8 cellular contexts compared by ENCODE assay signal in genomic region chr15:20356444-20357138, GRCh38.
A peak's percentile ranks its signal among the peaks of the same experiment; 100 is the strongest.
DNase-seq lines count a peak whose midpoint lies in the region; ATAC-seq and TF ChIP-seq lines count a peak whose summit lies in the region.

No MANE protein-coding gene starts in this region.

- no peaks in the 10 kb centered on the region for H3K36me3 Mint-ChIP-seq in Calu3 (ENCODE audit: insufficient read depth, unreplicated experiment)

- H3K27me3 ChIP-seq in HUES6 (ENCODE audit: control insufficient read depth, insufficient read depth, low read length) = no peaks in the 10 kb centered on the region
- no peaks in the 10 kb centered on the region for H3K27me3 ChIP-seq in osteoblast (ENCODE audit: insufficient read depth, low read length)
- H3K27me3 ChIP-seq in aorta (ENCODE audit: control insufficient read depth in 1 of 2, insufficient read depth in 2 of 2, low read length in 1 of 2) = no peaks in the 10 kb centered on the region

- H3K4me1 Mint-ChIP-seq in Calu3 (ENCODE audit: low read depth, unreplicated experiment) = no peaks in the 10 kb centered on the region

- WGBS in aorta, 2 donors = 67 to 68% methylated on average over 27 of the region's 27 CpGs

- no peaks in the 10 kb centered on the region for H3K27me3 Mint-ChIP-seq in Calu3 (ENCODE audit: unreplicated experiment)

- H3K4me2 ChIP-seq in osteoblast (ENCODE audit: insufficient read depth, low read length) = no peak overlapping the region

- H3K4me1 ChIP-seq in HUES6 (ENCODE audit: control insufficient read depth, insufficient read depth, low read length) (no peaks in the 10 kb centered on the region), osteoblast (ENCODE audit: insufficient read depth, low read length) (no peaks in the 10 kb centered on the region), aorta (ENCODE audit: control insufficient read depth in 1 of 2, insufficient read depth in 2 of 2, low read length in 2 of 2) (no peaks in the 10 kb centered on the region)

- no peak overlapping the region for H3K27ac ChIP-seq in HUES6 (ENCODE audit: low read depth, low read length)
- no peak overlapping the region for H3K27ac ChIP-seq in osteoblast (ENCODE audit: low read depth, low read length)
- H3K27ac ChIP-seq in aorta (ENCODE audit: low read depth in 1 of 2, low read length in 2 of 2) = no peak overlapping the region

- no peaks in the 10 kb centered on the region for H3K79me2 ChIP-seq in osteoblast (ENCODE audit: insufficient read depth, low read length)

- no peak overlapping the region for H3K4me3 Mint-ChIP-seq in Calu3 (ENCODE audit: low read depth, unreplicated experiment)

- peak; percentile 63 to 68 for DNase-seq in activated CD8-positive, alpha-beta memory T cell treated with anti-CD3 and anti-CD28 coated beads for 4 hours (ENCODE audit: low read depth in 2 of 2)
- peak; percentile 19 for DNase-seq in fibroblast of mammary gland (ENCODE audit: low read depth)
- DNase-seq in osteoblast (ENCODE audit: insufficient read length, low spot score, missing footprints) = peak; percentile 95
- peak; percentile 54 to 84 for DNase-seq in aorta
- no peak for DNase-seq in GDM1 (lab: John Stamatoyannopoulos, UW)
- no peak for DNase-seq in Calu3

- no peaks in the 10 kb centered on the region for H3K9me3 Mint-ChIP-seq in Calu3 (ENCODE audit: low read depth, unreplicated experiment)

- H3K9ac ChIP-seq in HUES6 (ENCODE audit: low read length) = no peak overlapping the region

- intact Hi-C loops in aorta (cut with DNase I) = no loop called here
- intact Hi-C loops in Calu3 (cut with micrococcal nuclease; ENCODE audit: unreplicated experiment) = no loop called here

- no peak overlapping the region for H2AFZ ChIP-seq in osteoblast (ENCODE audit: low read length)

- no peaks in the 10 kb centered on the region for H4K20me1 ChIP-seq in osteoblast (ENCODE audit: insufficient read depth, low read length)

- ATAC-seq in GM18909 (IDR thresholded peaks at IDR 0.05; ENCODE audit: poor library complexity, unreplicated experiment) (peak; percentile 48), aorta (ENCODE audit: low FRiP score) (peak; percentile 34)

- BruUV-seq in Calu3 (replicated peaks; lab: Mats Ljungman, UMichigan) = no TSS peak

- no peaks in the 10 kb centered on the region for H3K36me3 ChIP-seq in HUES6 (ENCODE audit: control insufficient read depth, insufficient read depth, low read length)
- H3K36me3 ChIP-seq in osteoblast (ENCODE audit: insufficient read depth, low read length) = no peaks in the 10 kb centered on the region
- H3K36me3 ChIP-seq in aorta (ENCODE audit: control insufficient read depth in 1 of 2, insufficient read depth in 2 of 2, low read length in 1 of 2) = no peaks in the 10 kb centered on the region

- H3K9me3 ChIP-seq in HUES6 (ENCODE audit: control insufficient read depth, insufficient read depth, low read depth, low read length) (peaks cover 73% of the 10 kb centered on the region; the same call in 1 of the 2 replicates), osteoblast (ENCODE audit: low read depth, low read length) (peaks cover 21% of the 10 kb centered on the region), aorta (ENCODE audit: control insufficient read depth, low read length) (peaks cover 2% of the 10 kb centered on the region)

- TF ChIP-seq CTCF in fibroblast of mammary gland (conservative IDR thresholded peaks at IDR 0.05; ENCODE audit: control insufficient read depth, insufficient read depth, low read depth, low read length) (peak; percentile 47), osteoblast (IDR thresholded peaks at IDR 0.05; ENCODE audit: extremely low read depth, low read depth, low read length) (peak; percentile 57), Calu3 (IDR thresholded peaks at IDR 0.05; ENCODE audit: unreplicated experiment) (no peak)

- CTCF ChIA-PET in Calu3 (lab: Charles Lee) = no interaction called here

- H3K4me3 ChIP-seq in HUES6 (ENCODE audit: low read depth, low read length) (peak overlapping the region; percentile 44; the same call in 1 of the 2 replicates), fibroblast of mammary gland (ENCODE audit: control insufficient read depth, low read depth, low read length) (no peak overlapping the region), osteoblast (ENCODE audit: insufficient read depth, low read length) (no peak overlapping the region), aorta (ENCODE audit: low read length in 2 of 2) (no peak overlapping the region)

- no peak overlapping the region for H3K27ac Mint-ChIP-seq in Calu3 (ENCODE audit: unreplicated experiment)

Comparison
In these comparisons a context has a peak if more than half of its experiments do, and no peak if none do; other contexts are left out.
1. DNase-seq: peak in activated CD8-positive, alpha-beta memory T cell treated with anti-CD3 and anti-CD28 coated beads for 4 hours (2 of 2), fibroblast of mammary gland (single experiment), osteoblast (single experiment) and aorta (2 of 2); none in GDM1 (single experiment) and Calu3 (single experiment).